ENCODE assay signal across 8 cellular contexts in the genomic region with DNA sequence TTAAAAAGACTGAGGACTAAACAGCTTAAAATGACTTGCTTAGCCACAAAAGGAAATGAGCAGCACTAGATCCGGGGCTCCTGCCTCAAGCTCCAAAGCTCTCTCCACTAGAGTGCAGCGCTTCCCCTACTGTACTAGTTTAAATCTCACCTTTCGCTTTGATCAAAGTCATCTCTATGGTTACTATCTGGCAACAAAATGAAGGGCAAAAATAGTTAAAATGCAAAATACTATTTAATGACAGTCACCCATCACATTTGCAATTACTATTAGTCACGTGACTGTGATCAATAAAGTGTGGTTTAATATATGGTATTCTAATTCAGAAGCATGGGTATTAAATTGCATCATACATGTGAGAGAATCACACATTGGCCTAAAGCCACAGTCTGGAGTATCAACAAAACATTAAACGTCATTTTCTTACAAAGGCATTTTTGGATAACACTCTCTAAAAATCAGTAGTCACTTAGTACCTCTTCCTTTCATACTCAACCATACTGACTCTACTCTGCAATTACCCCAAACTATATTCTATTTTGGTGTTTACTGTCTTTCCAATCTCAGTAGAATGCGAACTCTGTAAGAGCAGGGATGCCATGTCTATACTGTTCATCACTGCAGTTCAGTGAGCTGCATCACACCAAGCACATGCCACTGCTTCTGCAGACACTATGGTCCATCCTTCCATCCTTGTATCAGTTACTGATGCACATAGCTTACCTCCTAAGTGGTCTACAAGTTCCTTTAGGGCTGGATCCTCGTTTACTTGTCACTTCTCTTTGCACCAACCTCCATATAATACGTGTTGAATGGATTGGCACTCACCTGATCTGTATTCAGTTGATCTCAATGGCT. TPM values are rescaled to one million over a fixed set of nuclear protein-coding genes. Genes with fewer than 3 reads are reported as not detected.
A peak's percentile ranks its signal among the peaks of the same experiment; 100 is the strongest.
DNase-seq lines count a peak whose midpoint lies in the region; ATAC-seq and TF ChIP-seq lines count a peak whose summit lies in the region.

No MANE protein-coding gene starts in this region.

- peaks cover 9% of the 10 kb centered on the region for H3K36me3 ChIP-seq in GM06990 (ENCODE audit: control insufficient read depth, insufficient read depth, low read length)

- H3K27ac Mint-ChIP-seq in activated T-helper 2 cell treated with anti-CD3 and anti-CD28 coated beads, Interferon-gamma antibody, Interleukin-2, Interleukin-4, amounts not matched to agents 10 μg/mL and 5 μg/mL and 100 μg/mL, durations not matched to agents 14 hours and 24 hours and 36 hours = peak overlapping the region; percentile 51

- H3K4me3 Mint-ChIP-seq in activated T-helper 2 cell treated with anti-CD3 and anti-CD28 coated beads, Interferon-gamma antibody, Interleukin-2, Interleukin-4, amounts not matched to agents 10 μg/mL and 5 μg/mL and 100 μg/mL, durations not matched to agents 14 hours and 24 hours and 36 hours (ENCODE audit: low read depth) = no peak overlapping the region

- DNase-seq in GM06990 (ENCODE audit: extremely low read depth, insufficient read length) (no peak), NCI-H2107 (lab: John Stamatoyannopoulos, UW) (peak; percentile 13), iPS-NIHi11 (ENCODE audit: low spot score) (peak; percentile 33), dedifferentiated amniotic fluid mesenchymal stem cell (ENCODE audit: extremely low spot score) (no peak), glomerular visceral epithelial cell (ENCODE audit: extremely low spot score) (no peak)
- peak; percentile 51 for DNase-seq in activated T-helper 2 cell treated with anti-CD3 and anti-CD28 coated beads, Interferon-gamma antibody, Interleukin-2, Interleukin-4, amounts not matched to agents 10 μg/mL and 5 μg/mL and 100 μg/mL, durations not matched to agents 14 hours and 24 hours and 36 hours (ENCODE audit: low spot score)
- DNase-seq in NK-92 treated with Interleukin-12 subunit alpha and Interleukin-12 subunit beta, amount 100 ng/mL, for 24 hours (lab: John Stamatoyannopoulos, UW) = no peak

- H3K36me3 Mint-ChIP-seq in activated T-helper 2 cell treated with anti-CD3 and anti-CD28 coated beads, Interferon-gamma antibody, Interleukin-2, Interleukin-4, amounts not matched to agents 10 μg/mL and 5 μg/mL and 100 μg/mL, durations not matched to agents 14 hours and 24 hours and 36 hours (ENCODE audit: low read depth) = peaks cover 74% of the 10 kb centered on the region

- TF ChIP-seq CTCF in GM06990 (IDR thresholded peaks at IDR 0.05; ENCODE audit: insufficient read depth, low read length, poor library complexity, severe bottlenecking) = peak; percentile 23

- ATAC-seq in HG03175 (IDR thresholded peaks at IDR 0.05; ENCODE audit: unreplicated experiment) = no peak

- H3K4me1 Mint-ChIP-seq in activated T-helper 2 cell treated with anti-CD3 and anti-CD28 coated beads, Interferon-gamma antibody, Interleukin-2, Interleukin-4, amounts not matched to agents 10 μg/mL and 5 μg/mL and 100 μg/mL, durations not matched to agents 14 hours and 24 hours and 36 hours (ENCODE audit: low read depth) = peaks cover 54% of the 10 kb centered on the region

- H3K9me3 Mint-ChIP-seq in activated T-helper 2 cell treated with anti-CD3 and anti-CD28 coated beads, Interferon-gamma antibody, Interleukin-2, Interleukin-4, amounts not matched to agents 10 μg/mL and 5 μg/mL and 100 μg/mL, durations not matched to agents 14 hours and 24 hours and 36 hours = no peaks in the 10 kb centered on the region

- intact Hi-C loops in activated T-helper 2 cell treated with anti-CD3 and anti-CD28 coated beads, Interferon-gamma antibody, Interleukin-2, Interleukin-4, amounts not matched to agents 10 μg/mL and 5 μg/mL and 100 μg/mL, durations not matched to agents 14 hours and 24 hours and 36 hours (cut with micrococcal nuclease) = loop anchor here (10.0 kb wide), 1 partner anchor 115 kb away; the partner anchor contains the start of gene HELZ

- H3K27me3 ChIP-seq in GM06990 (replicated peaks; ENCODE audit: control insufficient read depth, insufficient read depth, low read length) = no peaks in the 10 kb centered on the region

- no peak overlapping the region for H3K4me3 ChIP-seq in GM06990 (replicated peaks; ENCODE audit: low read depth, low read length)

- no peaks in the 10 kb centered on the region for H3K27me3 Mint-ChIP-seq in activated T-helper 2 cell treated with anti-CD3 and anti-CD28 coated beads, Interferon-gamma antibody, Interleukin-2, Interleukin-4, amounts not matched to agents 10 μg/mL and 5 μg/mL and 100 μg/mL, durations not matched to agents 14 hours and 24 hours and 36 hours (ENCODE audit: low read depth)

RNA-seq across cellular contexts. Expression of gene PSMD12, which starts 6.2 kb away (rescaled TPM):
- total RNA-seq in activated T-helper 2 cell treated with anti-CD3 and anti-CD28 coated beads, Interferon-gamma antibody, Interleukin-2, Interleukin-4, amounts not matched to agents 10 μg/mL and 5 μg/mL and 100 μg/mL, durations not matched to agents 14 hours and 24 hours and 36 hours = 75.1 and 75.4 TPM in 2 replicates

RNA-seq across cellular contexts. Expression of gene PITPNC1, which starts 16.9 kb away (rescaled TPM):
- 10.9 and 11.2 TPM in 2 replicates for total RNA-seq in activated T-helper 2 cell treated with anti-CD3 and anti-CD28 coated beads, Interferon-gamma antibody, Interleukin-2, Interleukin-4, amounts not matched to agents 10 μg/mL and 5 μg/mL and 100 μg/mL, durations not matched to agents 14 hours and 24 hours and 36 hours

Comparison
In these comparisons a context has a peak if more than half of its experiments do, and no peak if none do; other contexts are left out.
1. DNase-seq: peak in NCI-H2107 (single experiment), activated T-helper 2 cell treated with anti-CD3 and anti-CD28 coated beads, Interferon-gamma antibody, Interleukin-2, Interleukin-4, amounts not matched to agents 10 μg/mL and 5 μg/mL and 100 μg/mL, durations not matched to agents 14 hours and 24 hours and 36 hours (single experiment) and iPS-NIHi11 (single experiment); none in GM06990 (single experiment), dedifferentiated amniotic fluid mesenchymal stem cell (single experiment), NK-92 treated with Interleukin-12 subunit alpha and Interleukin-12 subunit beta, amount 100 ng/mL, for 24 hours (single experiment) and glomerular visceral epithelial cell (single experiment).